ENCODE assay signal across 8 cellular contexts in the genomic region with DNA sequence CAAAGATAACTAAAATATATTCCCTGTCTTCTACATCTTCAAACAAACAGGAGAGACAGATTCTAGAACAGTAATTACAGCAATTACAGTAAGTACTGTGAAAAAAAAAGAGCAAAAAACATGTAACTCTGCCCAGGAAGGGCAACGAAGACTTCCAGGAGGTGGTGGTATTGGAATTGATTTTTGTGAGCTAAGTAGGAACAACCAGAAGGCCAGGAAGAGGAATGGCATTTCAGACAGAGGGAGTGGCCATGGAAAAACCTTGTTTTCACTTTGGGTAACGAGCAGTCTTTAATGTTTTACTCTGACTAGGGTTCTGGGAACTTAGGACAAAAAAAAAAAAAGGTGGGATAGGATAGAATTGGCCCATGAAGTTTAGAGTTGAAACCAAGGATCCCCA.
A peak's percentile ranks its signal among the peaks of the same experiment; 100 is the strongest.
DNase-seq lines count a peak whose midpoint lies in the region; ATAC-seq, FAIRE-seq and TF ChIP-seq lines count a peak whose summit lies in the region.

No MANE protein-coding gene starts in this region.

- no peaks in the 10 kb centered on the region for H3K9me2 ChIP-seq in Karpas-422 (replicated peaks; ENCODE audit: insufficient read depth, low read length)

- no peaks in the 10 kb centered on the region for H3K9me1 ChIP-seq in keratinocyte (ENCODE audit: control insufficient read depth, extremely low read depth, insufficient read depth, low read length)

- H3K4me3 ChIP-seq in keratinocyte (ENCODE audit: control insufficient read depth in 2 of 3, extremely low read depth in 1 of 3, insufficient read depth in 2 of 3, low read depth in 1 of 3, low read length in 3 of 3) (peak overlapping the region in 2 of 3 experiments; percentile 36 to 41), spleen (peak overlapping the region in 1 of 8 donors; percentile 40), Karpas-422 (ENCODE audit: low read length) (no peak overlapping the region)

- POLR2A ChIA-PET in WTC11 (lab: Charles Lee) = interaction anchor here (1.0 to 1.2 kb wide), 2 partner anchors 361 to 362 kb away, joined by 3 read pairs; a partner anchor contains a TSS

- 59 to 75% (median 70%) methylated on average over 2 of the region's 2 CpGs for WGBS in spleen, 5 donors

- TF ChIP-seq CTCF in WTC11 (IDR thresholded peaks at IDR 0.05) (no peak), keratinocyte (optimal IDR thresholded peaks at IDR 0.05 in 1 of 3, IDR thresholded peaks at IDR 0.05 in 1 of 3, conservative IDR thresholded peaks at IDR 0.05 in 1 of 3; ENCODE audit: extremely low read depth in 1 of 3, insufficient read depth in 2 of 3, low read length in 3 of 3) (peak in 1 of 3 experiments; percentile 36), spleen (IDR thresholded peaks at IDR 0.05 in 8 of 11, conservative IDR thresholded peaks at IDR 0.05 in 3 of 11) (no peak), endothelial cell (IDR thresholded peaks at IDR 0.05; ENCODE audit: unreplicated experiment) (no peak), GM13977 (IDR thresholded peaks at IDR 0.05; ENCODE audit: extremely low read depth, insufficient read depth, missing control alignments) (no peak)

- intact Hi-C loops in spleen (cut with DNase I; ENCODE audit: low total_unique reads) = no loop called here

- H3K9me3 ChIP-seq in keratinocyte (ENCODE audit: control insufficient read depth, low read depth, low read length) (no peaks in the 10 kb centered on the region), spleen (no peaks in the 10 kb centered on the region), Karpas-422 (ENCODE audit: low read length) (no peaks in the 10 kb centered on the region)

- H3K4me1 ChIP-seq in keratinocyte (ENCODE audit: control insufficient read depth, extremely low read depth, insufficient read depth, low read length) = peaks cover 10% of the 10 kb centered on the region
- H3K4me1 ChIP-seq in spleen = peaks cover 33 to 57% (median 54%) of the 10 kb centered on the region in 6 donors
- peaks cover 3% of the 10 kb centered on the region for H3K4me1 ChIP-seq in Karpas-422 (ENCODE audit: low read length)

- H3K79me2 ChIP-seq in keratinocyte (ENCODE audit: control insufficient read depth, insufficient read depth, low read length) = no peaks in the 10 kb centered on the region
- H3K79me2 ChIP-seq in Karpas-422 (ENCODE audit: low read length) = no peaks in the 10 kb centered on the region

- H3K27me3 Mint-ChIP-seq in T-helper 1 cell treated with Interleukin-12 subunit alpha and Interleukin-12 subunit beta and Interleukin-4 antibody, amounts not matched to agents 30 μg/mL and 1 μg/mL, for 36 hours (ENCODE audit: low read depth) = no peaks in the 10 kb centered on the region
- H3K27me3 Mint-ChIP-seq in WTC11 (ENCODE audit: low read depth) (no peaks in the 10 kb centered on the region), endothelial cell (ENCODE audit: unreplicated experiment) (no peaks in the 10 kb centered on the region)

- peak overlapping the region; percentile 85 for H3K4me2 ChIP-seq in keratinocyte (ENCODE audit: control insufficient read depth, extremely low read depth, insufficient read depth, low read depth, low read length)
- no peak overlapping the region for H3K4me2 ChIP-seq in Karpas-422 (ENCODE audit: low read depth, low read length, poor library complexity, severe bottlenecking)

- H3K27ac ChIP-seq in keratinocyte (ENCODE audit: control insufficient read depth, insufficient read depth, low read length) (peak overlapping the region; percentile 45), spleen (peak overlapping the region; percentile 20 to 90 (median 87)), Karpas-422 (ENCODE audit: low read length) (no peak overlapping the region)

- peak overlapping the region; percentile 43 for H3K9ac ChIP-seq in keratinocyte (ENCODE audit: control insufficient read depth, extremely low read depth, insufficient read depth, low read length)
- H3K9ac ChIP-seq in Karpas-422 (ENCODE audit: low read length) = no peak overlapping the region

- FAIRE-seq in keratinocyte (lab: Jason Lieb, UNC) = peak; percentile 74

- H3K36me3 ChIP-seq in keratinocyte (ENCODE audit: control insufficient read depth in 2 of 2, extremely low read depth in 1 of 2, insufficient read depth in 2 of 2, low read length in 2 of 2) (no peaks in the 10 kb centered on the region), spleen (no peaks in the 10 kb centered on the region), Karpas-422 (ENCODE audit: insufficient read depth, low read length) (no peaks in the 10 kb centered on the region)

- H3K4me1 Mint-ChIP-seq in T-helper 1 cell treated with Interleukin-12 subunit alpha and Interleukin-12 subunit beta and Interleukin-4 antibody, amounts not matched to agents 30 μg/mL and 1 μg/mL, for 36 hours (ENCODE audit: low read depth) = peaks cover 36% of the 10 kb centered on the region
- H3K4me1 Mint-ChIP-seq in WTC11 = peaks cover 31% of the 10 kb centered on the region
- peaks cover 9% of the 10 kb centered on the region for H3K4me1 Mint-ChIP-seq in endothelial cell (ENCODE audit: unreplicated experiment)

- no peak for TF ChIP-seq POLR2A in spleen (IDR thresholded peaks at IDR 0.05)

- CTCF ChIA-PET in WTC11 (lab: Charles Lee) = no interaction called here

- peaks cover 15% of the 10 kb centered on the region for H3K9me3 Mint-ChIP-seq in T-helper 1 cell treated with Interleukin-12 subunit alpha and Interleukin-12 subunit beta and Interleukin-4 antibody, amounts not matched to agents 30 μg/mL and 1 μg/mL, for 36 hours
- H3K9me3 Mint-ChIP-seq in WTC11 (peaks cover 15% of the 10 kb centered on the region), endothelial cell (ENCODE audit: unreplicated experiment) (no peaks in the 10 kb centered on the region)

- peak; percentile 27; the same call in 1 of the 2 replicates for ATAC-seq in WTC11

- peaks cover 16% of the 10 kb centered on the region for H3K36me3 Mint-ChIP-seq in T-helper 1 cell treated with Interleukin-12 subunit alpha and Interleukin-12 subunit beta and Interleukin-4 antibody, amounts not matched to agents 30 μg/mL and 1 μg/mL, for 36 hours (ENCODE audit: low read depth)
- H3K36me3 Mint-ChIP-seq in WTC11 = no peaks in the 10 kb centered on the region
- H3K36me3 Mint-ChIP-seq in endothelial cell (ENCODE audit: low read depth, unreplicated experiment) = no peaks in the 10 kb centered on the region

- peak overlapping the region; percentile 23 for H3K27ac Mint-ChIP-seq in T-helper 1 cell treated with Interleukin-12 subunit alpha and Interleukin-12 subunit beta and Interleukin-4 antibody, amounts not matched to agents 30 μg/mL and 1 μg/mL, for 36 hours
- H3K27ac Mint-ChIP-seq in WTC11 (peak overlapping the region; percentile 32; the same call in 1 of the 2 replicates), endothelial cell (ENCODE audit: unreplicated experiment) (no peak overlapping the region)

- in situ Hi-C loops in GM13977 (cut with MboI; ENCODE audit: low pct_unique_long_range_greater_than_20kb, low sequenced_read_pairs, unreplicated experiment) = loop anchor here (10.0 kb wide), 1 partner anchor 58 kb away; no protein-coding TSS in a partner anchor

- no peak for DNase-seq in T-helper 1 cell
- DNase-seq in WTC11 (ENCODE audit: low spot score) = no peak
- no peak for DNase-seq in keratinocyte (ENCODE audit: low read depth, low spot score)
- no peak for DNase-seq in spleen
- DNase-seq in endothelial cell (ENCODE audit: low spot score) = no peak
- DNase-seq in Karpas-422 = no peak
- no peak for DNase-seq in GM13977 (ENCODE audit: low spot score)

- no peak overlapping the region for H3K4me3 Mint-ChIP-seq in T-helper 1 cell treated with Interleukin-12 subunit alpha and Interleukin-12 subunit beta and Interleukin-4 antibody, amounts not matched to agents 30 μg/mL and 1 μg/mL, for 36 hours
- H3K4me3 Mint-ChIP-seq in WTC11 (no peak overlapping the region), endothelial cell (ENCODE audit: unreplicated experiment) (no peak overlapping the region)

- dilution Hi-C loops in keratinocyte (cut with MboI; ENCODE audit: extremely low pct_ligation_motif_present, low sequenced_read_pairs) = no loop called here

- H3K27me3 ChIP-seq in keratinocyte (ENCODE audit: control insufficient read depth, extremely low read depth, insufficient read depth, low read length) (no peaks in the 10 kb centered on the region), spleen (replicated peaks in 1 of 7) (no peaks in the 10 kb centered on the region), Karpas-422 (ENCODE audit: low read length) (no peaks in the 10 kb centered on the region)

- H4K20me1 ChIP-seq in keratinocyte (ENCODE audit: control insufficient read depth, extremely low read depth, insufficient read depth, low read length) (no peaks in the 10 kb centered on the region), Karpas-422 (ENCODE audit: insufficient read depth, low read depth, low read length) (no peaks in the 10 kb centered on the region)

- peak overlapping the region; percentile 34 for H2AFZ ChIP-seq in keratinocyte (ENCODE audit: control insufficient read depth, low read length)
- H2AFZ ChIP-seq in Karpas-422 (ENCODE audit: low read length) = no peak overlapping the region

TF ChIP-seq in WTC11, 78 proteins besides CTCF, POLR2A, EP300 and RAD21:
- TF ChIP-seq KAT7 (CRISPR knock-in tag; IDR thresholded peaks at IDR 0.05; ENCODE audit: borderline replicate concordance) (no peak), TEAD4 (CRISPR knock-in tag; IDR thresholded peaks at IDR 0.05) (no peak), SMAD3 (CRISPR knock-in tag; IDR thresholded peaks at IDR 0.05; ENCODE audit: borderline replicate concordance) (no peak)
- TF ChIP-seq, protein P1, sequence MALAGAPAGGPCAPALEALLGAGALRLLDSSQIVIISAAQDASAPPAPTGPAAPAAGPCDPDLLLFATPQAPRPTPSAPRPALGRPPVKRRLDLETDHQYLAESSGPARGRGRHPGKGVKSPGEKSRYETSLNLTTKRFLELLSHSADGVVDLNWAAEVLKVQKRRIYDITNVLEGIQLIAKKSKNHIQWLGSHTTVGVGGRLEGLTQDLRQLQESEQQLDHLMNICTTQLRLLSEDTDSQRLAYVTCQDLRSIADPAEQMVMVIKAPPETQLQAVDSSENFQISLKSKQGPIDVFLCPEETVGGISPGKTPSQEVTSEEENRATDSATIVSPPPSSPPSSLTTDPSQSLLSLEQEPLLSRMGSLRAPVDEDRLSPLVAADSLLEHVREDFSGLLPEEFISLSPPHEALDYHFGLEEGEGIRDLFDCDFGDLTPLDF (CRISPR knock-in tag; IDR thresholded peaks at IDR 0.05) = no peak
TF ChIP-seq in WTC11: peak in this region for 0.
